Comparison of ENCODE assay signal across 8 cellular contexts in genomic region chr2:230068658-230069080, GRCh38. TPM values are rescaled to one million over a fixed set of nuclear protein-coding genes. Genes with fewer than 3 reads are reported as not detected.
A peak's percentile ranks its signal among the peaks of the same experiment; 100 is the strongest.
DNase-seq lines count a peak whose midpoint lies in the region; ATAC-seq and TF ChIP-seq lines count a peak whose summit lies in the region.

Gene SLC16A14 (minus strand): TSS chr2:230068924. CDS start chr2:230059352, 9,572 bp downstream.

- H3K36me3 ChIP-seq in GM06990 (ENCODE audit: control insufficient read depth, insufficient read depth, low read length) = no peaks in the 10 kb centered on the region

- H3K4me3 Mint-ChIP-seq in activated T-cell treated with anti-CD3 and anti-CD28 coated beads, Interleukin-2, amount 50 U/mL, for 4 hours = peak within 1 kb of the TSS; percentile 83
- H3K4me3 Mint-ChIP-seq in naive thymus-derived CD8-positive, alpha-beta T cell = peak within 1 kb of the TSS; percentile 75 to 97 (median 92)

- no peaks in the 10 kb centered on the region for H3K27me3 ChIP-seq in GM06990 (replicated peaks; ENCODE audit: control insufficient read depth, insufficient read depth, low read length)

- H3K27me3 Mint-ChIP-seq in activated T-cell treated with anti-CD3 and anti-CD28 coated beads, Interleukin-2, amount 50 U/mL, for 4 hours (ENCODE audit: low read depth) = peaks cover 12% of the 10 kb centered on the region
- H3K27me3 Mint-ChIP-seq in naive thymus-derived CD8-positive, alpha-beta T cell = peaks cover 2 to 16% (median 7%) of the 10 kb centered on the region in 5 donors

- peaks cover 18% of the 10 kb centered on the region for H3K4me1 Mint-ChIP-seq in activated T-cell treated with anti-CD3 and anti-CD28 coated beads, Interleukin-2, amount 50 U/mL, for 4 hours (ENCODE audit: low read depth)
- H3K4me1 Mint-ChIP-seq in naive thymus-derived CD8-positive, alpha-beta T cell = peaks cover 8 to 27% (median 17%) of the 10 kb centered on the region in 4 donors

- peaks cover 2% of the 10 kb centered on the region for H3K9me3 Mint-ChIP-seq in activated T-cell treated with anti-CD3 and anti-CD28 coated beads, Interleukin-2, amount 50 U/mL, for 4 hours
- H3K9me3 Mint-ChIP-seq in naive thymus-derived CD8-positive, alpha-beta T cell = peaks cover 0 to 2% (median 0%) of the 10 kb centered on the region in 9 donors

- DNase-seq in GM06990 (ENCODE audit: extremely low read depth, insufficient read length) (peak; percentile 61), NCI-H2196 (lab: John Stamatoyannopoulos, UW; ENCODE audit: unreplicated experiment) (peak; percentile 66), fibroblast of the conjunctiva (ENCODE audit: low read depth) (peak; percentile 32)
- no peak for DNase-seq in activated T-cell treated with anti-CD3 and anti-CD28 coated beads, Interleukin-2, amount 50 U/mL, for 4 hours
- peak in 6 of 10 donors; percentile 2 to 48 (median 30) for DNase-seq in naive thymus-derived CD8-positive, alpha-beta T cell

- peak; percentile 50 for TF ChIP-seq CTCF in GM06990 (IDR thresholded peaks at IDR 0.05; ENCODE audit: insufficient read depth, low read length, poor library complexity, severe bottlenecking)

- H3K4me3 ChIP-seq in GM06990 (replicated peaks; ENCODE audit: low read depth, low read length) = peak within 1 kb of the TSS; percentile 72

- H3K36me3 Mint-ChIP-seq in activated T-cell treated with anti-CD3 and anti-CD28 coated beads, Interleukin-2, amount 50 U/mL, for 4 hours (ENCODE audit: insufficient read depth) = no peaks in the 10 kb centered on the region
- H3K36me3 Mint-ChIP-seq in naive thymus-derived CD8-positive, alpha-beta T cell = peaks cover 0 to 2% (median 0%) of the 10 kb centered on the region in 3 donors

- peak within 1 kb of the TSS in 8 of 10 donors; percentile 22 to 89 (median 76) for H3K27ac Mint-ChIP-seq in naive thymus-derived CD8-positive, alpha-beta T cell

- ATAC-seq in HG02798 (IDR thresholded peaks at IDR 0.05; ENCODE audit: poor library complexity, unreplicated experiment) (peak; percentile 13), HG02623 (IDR thresholded peaks at IDR 0.05; ENCODE audit: unreplicated experiment) (no peak), GM18873 (IDR thresholded peaks at IDR 0.05; ENCODE audit: low FRiP score, unreplicated experiment) (no peak)
- peak; percentile 35 to 38 for ATAC-seq in activated T-cell treated with anti-CD3 and anti-CD28 coated beads, Interleukin-2, amount 50 U/mL, for 4 hours
- ATAC-seq in naive thymus-derived CD8-positive, alpha-beta T cell = peak; percentile 35 to 40

- POLR2A ChIA-PET in naive thymus-derived CD8-positive, alpha-beta T cell (lab: Charles Lee) = no interaction called here

RNA-seq across cellular contexts. Expression of gene SLC16A14, which starts in this region (rescaled TPM):
- under 1 TPM; 0.43 to 0.74 (median 0.43) TPM for total RNA-seq in activated T-cell treated with anti-CD3 and anti-CD28 coated beads, Interleukin-2, amount 50 U/mL, for 4 hours
- 1 to 10 TPM in 1 of 2 experiments, under 1 TPM in 1; 0.60 to 1.6 TPM for total RNA-seq in naive thymus-derived CD8-positive, alpha-beta T cell
- under 1 TPM in 2 of 3 donors, not detected in 1; 0.16 to 0.25 TPM for polyA plus RNA-seq in naive thymus-derived CD8-positive, alpha-beta T cell

Comparison
In these comparisons a context has a peak if more than half of its experiments do, and no peak if none do; other contexts are left out.
1. Peak in ATAC-seq in activated T-cell treated with anti-CD3 and anti-CD28 coated beads, Interleukin-2, amount 50 U/mL, for 4 hours; RNA of the gene not detected or under 1 TPM.
2. ATAC-seq: peak in HG02798 (single experiment) and naive thymus-derived CD8-positive, alpha-beta T cell (2 of 2); none in HG02623 (single experiment) and GM18873 (single experiment).